In the genomic region with DNA sequence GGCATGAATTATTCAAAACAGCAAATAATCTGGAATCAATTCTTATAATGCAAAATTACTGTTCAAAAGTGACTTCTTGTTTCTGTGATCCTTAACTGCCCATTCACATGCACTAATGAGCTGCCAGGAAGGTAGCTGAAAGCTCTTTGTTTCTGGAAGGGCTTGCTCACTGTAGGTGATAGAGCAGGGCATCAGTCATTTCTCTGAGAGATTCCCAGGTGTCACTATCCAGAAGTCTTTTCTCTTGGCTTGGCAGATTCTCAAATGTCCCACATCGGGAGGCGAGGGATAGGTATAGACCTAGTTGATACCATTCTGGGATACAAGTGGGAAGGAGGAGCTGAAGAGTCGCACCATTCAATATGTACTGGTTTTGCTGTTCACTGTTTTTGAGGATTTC, we compare ENCODE assay signal across 2 cellular contexts.
TF ChIP-seq lines count a peak whose summit lies in the region.

No MANE protein-coding gene starts in this region.

TF ChIP-seq in GM23338, 12 proteins besides CTCF, POLR2A, EP300 and RAD21 (continues in another document):
- TF ChIP-seq, protein P1, sequence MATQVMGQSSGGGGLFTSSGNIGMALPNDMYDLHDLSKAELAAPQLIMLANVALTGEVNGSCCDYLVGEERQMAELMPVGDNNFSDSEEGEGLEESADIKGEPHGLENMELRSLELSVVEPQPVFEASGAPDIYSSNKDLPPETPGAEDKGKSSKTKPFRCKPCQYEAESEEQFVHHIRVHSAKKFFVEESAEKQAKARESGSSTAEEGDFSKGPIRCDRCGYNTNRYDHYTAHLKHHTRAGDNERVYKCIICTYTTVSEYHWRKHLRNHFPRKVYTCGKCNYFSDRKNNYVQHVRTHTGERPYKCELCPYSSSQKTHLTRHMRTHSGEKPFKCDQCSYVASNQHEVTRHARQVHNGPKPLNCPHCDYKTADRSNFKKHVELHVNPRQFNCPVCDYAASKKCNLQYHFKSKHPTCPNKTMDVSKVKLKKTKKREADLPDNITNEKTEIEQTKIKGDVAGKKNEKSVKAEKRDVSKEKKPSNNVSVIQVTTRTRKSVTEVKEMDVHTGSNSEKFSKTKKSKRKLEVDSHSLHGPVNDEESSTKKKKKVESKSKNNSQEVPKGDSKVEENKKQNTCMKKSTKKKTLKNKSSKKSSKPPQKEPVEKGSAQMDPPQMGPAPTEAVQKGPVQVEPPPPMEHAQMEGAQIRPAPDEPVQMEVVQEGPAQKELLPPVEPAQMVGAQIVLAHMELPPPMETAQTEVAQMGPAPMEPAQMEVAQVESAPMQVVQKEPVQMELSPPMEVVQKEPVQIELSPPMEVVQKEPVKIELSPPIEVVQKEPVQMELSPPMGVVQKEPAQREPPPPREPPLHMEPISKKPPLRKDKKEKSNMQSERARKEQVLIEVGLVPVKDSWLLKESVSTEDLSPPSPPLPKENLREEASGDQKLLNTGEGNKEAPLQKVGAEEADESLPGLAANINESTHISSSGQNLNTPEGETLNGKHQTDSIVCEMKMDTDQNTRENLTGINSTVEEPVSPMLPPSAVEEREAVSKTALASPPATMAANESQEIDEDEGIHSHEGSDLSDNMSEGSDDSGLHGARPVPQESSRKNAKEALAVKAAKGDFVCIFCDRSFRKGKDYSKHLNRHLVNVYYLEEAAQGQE (IDR thresholded peaks at IDR 0.05; ENCODE audit: unreplicated experiment), result no peak
- TF ChIP-seq POLR2AphosphoS5 (IDR thresholded peaks at IDR 0.05; ENCODE audit: low read depth) (no peak), CREB1 (CRISPR knock-in tag; IDR thresholded peaks at IDR 0.05; ENCODE audit: low read depth) (no peak), JUNB (IDR thresholded peaks at IDR 0.05; ENCODE audit: unreplicated experiment) (no peak), ZNF114 (CRISPR knock-in tag; IDR thresholded peaks at IDR 0.05) (no peak), EZH2phosphoT487 (IDR thresholded peaks at IDR 0.05; ENCODE audit: unreplicated experiment) (no peak), EZH2 (IDR thresholded peaks at IDR 0.05; ENCODE audit: low read depth, unreplicated experiment) (no peak), NANOG (IDR thresholded peaks at IDR 0.05; ENCODE audit: borderline replicate concordance) (no peak)
- TF ChIP-seq, protein P2, sequence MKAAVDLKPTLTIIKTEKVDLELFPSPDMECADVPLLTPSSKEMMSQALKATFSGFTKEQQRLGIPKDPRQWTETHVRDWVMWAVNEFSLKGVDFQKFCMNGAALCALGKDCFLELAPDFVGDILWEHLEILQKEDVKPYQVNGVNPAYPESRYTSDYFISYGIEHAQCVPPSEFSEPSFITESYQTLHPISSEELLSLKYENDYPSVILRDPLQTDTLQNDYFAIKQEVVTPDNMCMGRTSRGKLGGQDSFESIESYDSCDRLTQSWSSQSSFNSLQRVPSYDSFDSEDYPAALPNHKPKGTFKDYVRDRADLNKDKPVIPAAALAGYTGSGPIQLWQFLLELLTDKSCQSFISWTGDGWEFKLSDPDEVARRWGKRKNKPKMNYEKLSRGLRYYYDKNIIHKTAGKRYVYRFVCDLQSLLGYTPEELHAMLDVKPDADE (IDR thresholded peaks at IDR 0.05), result no peak
- TF ChIP-seq, protein P3, sequence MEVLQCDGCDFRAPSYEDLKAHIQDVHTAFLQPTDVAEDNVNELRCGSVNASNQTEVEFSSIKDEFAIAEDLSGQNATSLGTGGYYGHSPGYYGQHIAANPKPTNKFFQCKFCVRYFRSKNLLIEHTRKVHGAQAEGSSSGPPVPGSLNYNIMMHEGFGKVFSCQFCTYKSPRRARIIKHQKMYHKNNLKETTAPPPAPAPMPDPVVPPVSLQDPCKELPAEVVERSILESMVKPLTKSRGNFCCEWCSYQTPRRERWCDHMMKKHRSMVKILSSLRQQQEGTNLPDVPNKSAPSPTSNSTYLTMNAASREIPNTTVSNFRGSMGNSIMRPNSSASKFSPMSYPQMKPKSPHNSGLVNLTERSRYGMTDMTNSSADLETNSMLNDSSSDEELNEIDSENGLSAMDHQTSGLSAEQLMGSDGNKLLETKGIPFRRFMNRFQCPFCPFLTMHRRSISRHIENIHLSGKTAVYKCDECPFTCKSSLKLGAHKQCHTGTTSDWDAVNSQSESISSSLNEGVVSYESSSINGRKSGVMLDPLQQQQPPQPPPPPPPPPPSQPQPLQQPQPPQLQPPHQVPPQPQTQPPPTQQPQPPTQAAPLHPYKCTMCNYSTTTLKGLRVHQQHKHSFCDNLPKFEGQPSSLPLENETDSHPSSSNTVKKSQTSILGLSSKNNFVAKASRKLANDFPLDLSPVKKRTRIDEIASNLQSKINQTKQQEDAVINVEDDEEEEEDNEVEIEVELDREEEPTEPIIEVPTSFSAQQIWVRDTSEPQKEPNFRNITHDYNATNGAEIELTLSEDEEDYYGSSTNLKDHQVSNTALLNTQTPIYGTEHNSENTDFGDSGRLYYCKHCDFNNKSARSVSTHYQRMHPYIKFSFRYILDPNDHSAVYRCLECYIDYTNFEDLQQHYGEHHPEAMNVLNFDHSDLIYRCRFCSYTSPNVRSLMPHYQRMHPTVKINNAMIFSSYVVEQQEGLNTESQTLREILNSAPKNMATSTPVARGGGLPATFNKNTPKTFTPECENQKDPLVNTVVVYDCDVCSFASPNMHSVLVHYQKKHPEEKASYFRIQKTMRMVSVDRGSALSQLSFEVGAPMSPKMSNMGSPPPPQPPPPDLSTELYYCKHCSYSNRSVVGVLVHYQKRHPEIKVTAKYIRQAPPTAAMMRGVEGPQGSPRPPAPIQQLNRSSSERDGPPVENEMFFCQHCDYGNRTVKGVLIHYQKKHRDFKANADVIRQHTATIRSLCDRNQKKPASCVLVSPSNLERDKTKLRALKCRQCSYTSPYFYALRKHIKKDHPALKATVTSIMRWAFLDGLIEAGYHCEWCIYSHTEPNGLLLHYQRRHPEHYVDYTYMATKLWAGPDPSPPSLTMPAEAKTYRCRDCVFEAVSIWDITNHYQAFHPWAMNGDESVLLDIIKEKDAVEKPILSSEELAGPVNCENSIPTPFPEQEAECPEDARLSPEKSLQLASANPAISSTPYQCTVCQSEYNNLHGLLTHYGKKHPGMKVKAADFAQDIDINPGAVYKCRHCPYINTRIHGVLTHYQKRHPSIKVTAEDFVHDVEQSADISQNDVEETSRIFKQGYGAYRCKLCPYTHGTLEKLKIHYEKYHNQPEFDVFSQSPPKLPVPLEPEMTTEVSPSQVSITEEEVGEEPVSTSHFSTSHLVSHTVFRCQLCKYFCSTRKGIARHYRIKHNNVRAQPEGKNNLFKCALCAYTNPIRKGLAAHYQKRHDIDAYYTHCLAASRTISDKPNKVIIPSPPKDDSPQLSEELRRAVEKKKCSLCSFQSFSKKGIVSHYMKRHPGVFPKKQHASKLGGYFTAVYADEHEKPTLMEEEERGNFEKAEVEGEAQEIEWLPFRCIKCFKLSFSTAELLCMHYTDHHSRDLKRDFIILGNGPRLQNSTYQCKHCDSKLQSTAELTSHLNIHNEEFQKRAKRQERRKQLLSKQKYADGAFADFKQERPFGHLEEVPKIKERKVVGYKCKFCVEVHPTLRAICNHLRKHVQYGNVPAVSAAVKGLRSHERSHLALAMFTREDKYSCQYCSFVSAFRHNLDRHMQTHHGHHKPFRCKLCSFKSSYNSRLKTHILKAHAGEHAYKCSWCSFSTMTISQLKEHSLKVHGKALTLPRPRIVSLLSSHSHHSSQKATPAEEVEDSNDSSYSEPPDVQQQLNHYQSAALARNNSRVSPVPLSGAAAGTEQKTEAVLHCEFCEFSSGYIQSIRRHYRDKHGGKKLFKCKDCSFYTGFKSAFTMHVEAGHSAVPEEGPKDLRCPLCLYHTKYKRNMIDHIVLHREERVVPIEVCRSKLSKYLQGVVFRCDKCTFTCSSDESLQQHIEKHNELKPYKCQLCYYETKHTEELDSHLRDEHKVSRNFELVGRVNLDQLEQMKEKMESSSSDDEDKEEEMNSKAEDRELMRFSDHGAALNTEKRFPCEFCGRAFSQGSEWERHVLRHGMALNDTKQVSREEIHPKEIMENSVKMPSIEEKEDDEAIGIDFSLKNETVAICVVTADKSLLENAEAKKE (CRISPR knock-in tag; IDR thresholded peaks at IDR 0.05), result no peak

TF ChIP-seq in WTC11, 78 proteins besides CTCF, POLR2A, EP300 and RAD21:
- TF ChIP-seq MXD4 (CRISPR knock-in tag; IDR thresholded peaks at IDR 0.05; ENCODE audit: borderline replicate concordance), result no peak
- TF ChIP-seq JAZF1 (CRISPR knock-in tag; IDR thresholded peaks at IDR 0.05), result no peak
- TF ChIP-seq, protein P4, sequence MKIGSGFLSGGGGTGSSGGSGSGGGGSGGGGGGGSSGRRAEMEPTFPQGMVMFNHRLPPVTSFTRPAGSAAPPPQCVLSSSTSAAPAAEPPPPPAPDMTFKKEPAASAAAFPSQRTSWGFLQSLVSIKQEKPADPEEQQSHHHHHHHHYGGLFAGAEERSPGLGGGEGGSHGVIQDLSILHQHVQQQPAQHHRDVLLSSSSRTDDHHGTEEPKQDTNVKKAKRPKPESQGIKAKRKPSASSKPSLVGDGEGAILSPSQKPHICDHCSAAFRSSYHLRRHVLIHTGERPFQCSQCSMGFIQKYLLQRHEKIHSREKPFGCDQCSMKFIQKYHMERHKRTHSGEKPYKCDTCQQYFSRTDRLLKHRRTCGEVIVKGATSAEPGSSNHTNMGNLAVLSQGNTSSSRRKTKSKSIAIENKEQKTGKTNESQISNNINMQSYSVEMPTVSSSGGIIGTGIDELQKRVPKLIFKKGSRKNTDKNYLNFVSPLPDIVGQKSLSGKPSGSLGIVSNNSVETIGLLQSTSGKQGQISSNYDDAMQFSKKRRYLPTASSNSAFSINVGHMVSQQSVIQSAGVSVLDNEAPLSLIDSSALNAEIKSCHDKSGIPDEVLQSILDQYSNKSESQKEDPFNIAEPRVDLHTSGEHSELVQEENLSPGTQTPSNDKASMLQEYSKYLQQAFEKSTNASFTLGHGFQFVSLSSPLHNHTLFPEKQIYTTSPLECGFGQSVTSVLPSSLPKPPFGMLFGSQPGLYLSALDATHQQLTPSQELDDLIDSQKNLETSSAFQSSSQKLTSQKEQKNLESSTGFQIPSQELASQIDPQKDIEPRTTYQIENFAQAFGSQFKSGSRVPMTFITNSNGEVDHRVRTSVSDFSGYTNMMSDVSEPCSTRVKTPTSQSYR (CRISPR knock-in tag; IDR thresholded peaks at IDR 0.05), result no peak
- TF ChIP-seq NFATC4 (CRISPR knock-in tag; IDR thresholded peaks at IDR 0.05), result no peak
- no peak for TF ChIP-seq SMAD4 (CRISPR knock-in tag; IDR thresholded peaks at IDR 0.05)
- no peak for TF ChIP-seq SP1 (CRISPR knock-in tag; conservative IDR thresholded peaks at IDR 0.05)
- TF ChIP-seq, protein P5, sequence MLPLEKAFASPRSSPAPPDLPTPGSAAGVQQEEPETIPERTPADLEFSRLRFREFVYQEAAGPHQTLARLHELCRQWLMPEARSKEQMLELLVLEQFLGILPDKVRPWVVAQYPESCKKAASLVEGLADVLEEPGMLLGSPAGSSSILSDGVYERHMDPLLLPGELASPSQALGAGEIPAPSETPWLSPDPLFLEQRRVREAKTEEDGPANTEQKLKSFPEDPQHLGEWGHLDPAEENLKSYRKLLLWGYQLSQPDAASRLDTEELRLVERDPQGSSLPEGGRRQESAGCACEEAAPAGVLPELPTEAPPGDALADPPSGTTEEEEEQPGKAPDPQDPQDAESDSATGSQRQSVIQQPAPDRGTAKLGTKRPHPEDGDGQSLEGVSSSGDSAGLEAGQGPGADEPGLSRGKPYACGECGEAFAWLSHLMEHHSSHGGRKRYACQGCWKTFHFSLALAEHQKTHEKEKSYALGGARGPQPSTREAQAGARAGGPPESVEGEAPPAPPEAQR (CRISPR knock-in tag; IDR thresholded peaks at IDR 0.05), result no peak
- TF ChIP-seq, protein P6, sequence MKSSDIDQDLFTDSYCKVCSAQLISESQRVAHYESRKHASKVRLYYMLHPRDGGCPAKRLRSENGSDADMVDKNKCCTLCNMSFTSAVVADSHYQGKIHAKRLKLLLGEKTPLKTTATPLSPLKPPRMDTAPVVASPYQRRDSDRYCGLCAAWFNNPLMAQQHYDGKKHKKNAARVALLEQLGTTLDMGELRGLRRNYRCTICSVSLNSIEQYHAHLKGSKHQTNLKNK (CRISPR knock-in tag; IDR thresholded peaks at IDR 0.05), result no peak
- TF ChIP-seq, protein P7, sequence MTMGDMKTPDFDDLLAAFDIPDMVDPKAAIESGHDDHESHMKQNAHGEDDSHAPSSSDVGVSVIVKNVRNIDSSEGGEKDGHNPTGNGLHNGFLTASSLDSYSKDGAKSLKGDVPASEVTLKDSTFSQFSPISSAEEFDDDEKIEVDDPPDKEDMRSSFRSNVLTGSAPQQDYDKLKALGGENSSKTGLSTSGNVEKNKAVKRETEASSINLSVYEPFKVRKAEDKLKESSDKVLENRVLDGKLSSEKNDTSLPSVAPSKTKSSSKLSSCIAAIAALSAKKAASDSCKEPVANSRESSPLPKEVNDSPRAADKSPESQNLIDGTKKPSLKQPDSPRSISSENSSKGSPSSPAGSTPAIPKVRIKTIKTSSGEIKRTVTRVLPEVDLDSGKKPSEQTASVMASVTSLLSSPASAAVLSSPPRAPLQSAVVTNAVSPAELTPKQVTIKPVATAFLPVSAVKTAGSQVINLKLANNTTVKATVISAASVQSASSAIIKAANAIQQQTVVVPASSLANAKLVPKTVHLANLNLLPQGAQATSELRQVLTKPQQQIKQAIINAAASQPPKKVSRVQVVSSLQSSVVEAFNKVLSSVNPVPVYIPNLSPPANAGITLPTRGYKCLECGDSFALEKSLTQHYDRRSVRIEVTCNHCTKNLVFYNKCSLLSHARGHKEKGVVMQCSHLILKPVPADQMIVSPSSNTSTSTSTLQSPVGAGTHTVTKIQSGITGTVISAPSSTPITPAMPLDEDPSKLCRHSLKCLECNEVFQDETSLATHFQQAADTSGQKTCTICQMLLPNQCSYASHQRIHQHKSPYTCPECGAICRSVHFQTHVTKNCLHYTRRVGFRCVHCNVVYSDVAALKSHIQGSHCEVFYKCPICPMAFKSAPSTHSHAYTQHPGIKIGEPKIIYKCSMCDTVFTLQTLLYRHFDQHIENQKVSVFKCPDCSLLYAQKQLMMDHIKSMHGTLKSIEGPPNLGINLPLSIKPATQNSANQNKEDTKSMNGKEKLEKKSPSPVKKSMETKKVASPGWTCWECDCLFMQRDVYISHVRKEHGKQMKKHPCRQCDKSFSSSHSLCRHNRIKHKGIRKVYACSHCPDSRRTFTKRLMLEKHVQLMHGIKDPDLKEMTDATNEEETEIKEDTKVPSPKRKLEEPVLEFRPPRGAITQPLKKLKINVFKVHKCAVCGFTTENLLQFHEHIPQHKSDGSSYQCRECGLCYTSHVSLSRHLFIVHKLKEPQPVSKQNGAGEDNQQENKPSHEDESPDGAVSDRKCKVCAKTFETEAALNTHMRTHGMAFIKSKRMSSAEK (CRISPR knock-in tag; IDR thresholded peaks at IDR 0.05; ENCODE audit: borderline replicate concordance), result no peak
- TF ChIP-seq ZNF121 (CRISPR knock-in tag; IDR thresholded peaks at IDR 0.05), result no peak
- TF ChIP-seq NFYB (CRISPR knock-in tag; conservative IDR thresholded peaks at IDR 0.05; ENCODE audit: low read depth), result no peak
- no peak for TF ChIP-seq ESRRA (CRISPR knock-in tag; IDR thresholded peaks at IDR 0.05; ENCODE audit: borderline replicate concordance)
- TF ChIP-seq TCF7 (CRISPR knock-in tag; IDR thresholded peaks at IDR 0.05; ENCODE audit: low read depth), result no peak
- TF ChIP-seq, protein P8, sequence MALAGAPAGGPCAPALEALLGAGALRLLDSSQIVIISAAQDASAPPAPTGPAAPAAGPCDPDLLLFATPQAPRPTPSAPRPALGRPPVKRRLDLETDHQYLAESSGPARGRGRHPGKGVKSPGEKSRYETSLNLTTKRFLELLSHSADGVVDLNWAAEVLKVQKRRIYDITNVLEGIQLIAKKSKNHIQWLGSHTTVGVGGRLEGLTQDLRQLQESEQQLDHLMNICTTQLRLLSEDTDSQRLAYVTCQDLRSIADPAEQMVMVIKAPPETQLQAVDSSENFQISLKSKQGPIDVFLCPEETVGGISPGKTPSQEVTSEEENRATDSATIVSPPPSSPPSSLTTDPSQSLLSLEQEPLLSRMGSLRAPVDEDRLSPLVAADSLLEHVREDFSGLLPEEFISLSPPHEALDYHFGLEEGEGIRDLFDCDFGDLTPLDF (CRISPR knock-in tag; IDR thresholded peaks at IDR 0.05), result no peak
- TF ChIP-seq GRHL2 (CRISPR knock-in tag; IDR thresholded peaks at IDR 0.05; ENCODE audit: insufficient replicate concordance, severe bottlenecking), result no peak
- TF ChIP-seq FOXJ3 (CRISPR knock-in tag; IDR thresholded peaks at IDR 0.05; ENCODE audit: borderline replicate concordance), result no peak
- TF ChIP-seq OVOL2 (CRISPR knock-in tag; IDR thresholded peaks at IDR 0.05; ENCODE audit: borderline replicate concordance), result no peak
